ENCODE assay signal across 1 cellular context in the genomic region with DNA sequence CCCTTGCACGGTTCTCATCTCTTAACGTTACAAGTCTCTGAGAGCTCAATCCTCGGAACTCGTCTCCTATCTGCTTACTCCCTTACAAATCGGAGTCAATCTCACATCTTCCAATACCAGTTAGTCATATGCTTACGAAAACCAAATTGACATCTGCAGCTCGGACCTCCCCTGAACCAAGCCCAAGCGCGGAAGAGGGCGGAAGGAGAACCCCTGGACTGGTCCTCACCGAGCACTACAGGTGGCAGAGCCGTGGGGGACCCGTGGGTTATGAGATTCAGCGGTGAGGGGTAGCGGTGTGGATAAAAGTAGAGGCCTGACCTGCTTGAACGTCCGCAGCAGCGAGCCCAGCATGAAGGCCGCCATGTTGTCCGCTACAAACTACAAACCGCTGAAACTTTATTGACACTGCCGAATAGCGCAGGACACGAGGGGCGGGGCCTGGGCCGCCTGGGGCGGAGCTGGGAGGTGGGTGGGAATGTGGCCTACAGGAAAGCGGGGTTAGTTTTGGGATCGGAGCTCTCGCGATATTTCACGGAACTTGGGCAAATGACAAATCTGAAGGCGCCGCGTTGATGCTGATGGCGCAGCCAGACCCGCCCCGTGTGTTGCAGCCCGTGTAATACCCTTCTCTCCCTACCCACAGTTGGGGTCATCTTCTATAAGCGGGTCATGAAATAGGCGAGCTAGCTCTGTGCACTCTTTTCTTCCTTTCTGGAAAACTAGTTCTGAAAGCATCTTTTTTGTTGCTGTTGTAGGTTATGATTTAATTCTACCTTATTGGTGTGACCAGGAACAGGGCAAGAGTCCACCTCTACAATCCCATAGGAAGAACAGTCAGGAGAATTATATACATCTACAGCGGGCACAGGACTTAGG.
A peak's percentile ranks its signal among the peaks of the same experiment; 100 is the strongest.
TF ChIP-seq lines count a peak whose summit lies in the region.

A gene (minus strand): TSS at position 383 of the 879 bp plus-strand sequence. CDS start 17 bp downstream, at position 366.

TF ChIP-seq in HepG2, 621 proteins besides CTCF, POLR2A, EP300 and RAD21 (continued from another document and continues in another):
- TF ChIP-seq, protein P1, sequence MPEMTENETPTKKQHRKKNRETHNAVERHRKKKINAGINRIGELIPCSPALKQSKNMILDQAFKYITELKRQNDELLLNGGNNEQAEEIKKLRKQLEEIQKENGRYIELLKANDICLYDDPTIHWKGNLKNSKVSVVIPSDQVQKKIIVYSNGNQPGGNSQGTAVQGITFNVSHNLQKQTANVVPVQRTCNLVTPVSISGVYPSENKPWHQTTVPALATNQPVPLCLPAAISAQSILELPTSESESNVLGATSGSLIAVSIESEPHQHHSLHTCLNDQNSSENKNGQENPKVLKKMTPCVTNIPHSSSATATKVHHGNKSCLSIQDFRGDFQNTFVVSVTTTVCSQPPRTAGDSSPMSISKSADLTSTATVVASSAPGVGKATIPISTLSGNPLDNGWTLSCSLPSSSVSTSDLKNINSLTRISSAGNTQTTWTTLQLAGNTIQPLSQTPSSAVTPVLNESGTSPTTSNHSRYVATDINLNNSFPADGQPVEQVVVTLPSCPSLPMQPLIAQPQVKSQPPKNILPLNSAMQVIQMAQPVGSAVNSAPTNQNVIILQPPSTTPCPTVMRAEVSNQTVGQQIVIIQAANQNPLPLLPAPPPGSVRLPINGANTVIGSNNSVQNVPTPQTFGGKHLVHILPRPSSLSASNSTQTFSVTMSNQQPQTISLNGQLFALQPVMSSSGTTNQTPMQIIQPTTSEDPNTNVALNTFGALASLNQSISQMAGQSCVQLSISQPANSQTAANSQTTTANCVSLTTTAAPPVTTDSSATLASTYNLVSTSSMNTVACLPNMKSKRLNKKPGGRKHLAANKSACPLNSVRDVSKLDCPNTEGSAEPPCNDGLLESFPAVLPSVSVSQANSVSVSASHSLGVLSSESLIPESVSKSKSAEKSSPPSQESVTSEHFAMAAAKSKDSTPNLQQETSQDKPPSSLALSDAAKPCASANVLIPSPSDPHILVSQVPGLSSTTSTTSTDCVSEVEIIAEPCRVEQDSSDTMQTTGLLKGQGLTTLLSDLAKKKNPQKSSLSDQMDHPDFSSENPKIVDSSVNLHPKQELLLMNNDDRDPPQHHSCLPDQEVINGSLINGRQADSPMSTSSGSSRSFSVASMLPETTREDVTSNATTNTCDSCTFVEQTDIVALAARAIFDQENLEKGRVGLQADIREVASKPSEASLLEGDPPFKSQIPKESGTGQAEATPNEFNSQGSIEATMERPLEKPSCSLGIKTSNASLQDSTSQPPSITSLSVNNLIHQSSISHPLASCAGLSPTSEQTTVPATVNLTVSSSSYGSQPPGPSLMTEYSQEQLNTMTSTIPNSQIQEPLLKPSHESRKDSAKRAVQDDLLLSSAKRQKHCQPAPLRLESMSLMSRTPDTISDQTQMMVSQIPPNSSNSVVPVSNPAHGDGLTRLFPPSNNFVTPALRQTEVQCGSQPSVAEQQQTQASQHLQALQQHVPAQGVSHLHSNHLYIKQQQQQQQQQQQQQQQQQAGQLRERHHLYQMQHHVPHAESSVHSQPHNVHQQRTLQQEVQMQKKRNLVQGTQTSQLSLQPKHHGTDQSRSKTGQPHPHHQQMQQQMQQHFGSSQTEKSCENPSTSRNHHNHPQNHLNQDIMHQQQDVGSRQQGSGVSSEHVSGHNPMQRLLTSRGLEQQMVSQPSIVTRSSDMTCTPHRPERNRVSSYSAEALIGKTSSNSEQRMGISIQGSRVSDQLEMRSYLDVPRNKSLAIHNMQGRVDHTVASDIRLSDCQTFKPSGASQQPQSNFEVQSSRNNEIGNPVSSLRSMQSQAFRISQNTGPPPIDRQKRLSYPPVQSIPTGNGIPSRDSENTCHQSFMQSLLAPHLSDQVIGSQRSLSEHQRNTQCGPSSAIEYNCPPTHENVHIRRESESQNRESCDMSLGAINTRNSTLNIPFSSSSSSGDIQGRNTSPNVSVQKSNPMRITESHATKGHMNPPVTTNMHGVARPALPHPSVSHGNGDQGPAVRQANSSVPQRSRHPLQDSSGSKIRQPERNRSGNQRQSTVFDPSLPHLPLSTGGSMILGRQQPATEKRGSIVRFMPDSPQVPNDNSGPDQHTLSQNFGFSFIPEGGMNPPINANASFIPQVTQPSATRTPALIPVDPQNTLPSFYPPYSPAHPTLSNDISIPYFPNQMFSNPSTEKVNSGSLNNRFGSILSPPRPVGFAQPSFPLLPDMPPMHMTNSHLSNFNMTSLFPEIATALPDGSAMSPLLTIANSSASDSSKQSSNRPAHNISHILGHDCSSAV (CRISPR knock-in tag; IDR thresholded peaks at IDR 0.05; ENCODE audit: borderline replicate concordance): no peak
- TF ChIP-seq LCORL (IDR thresholded peaks at IDR 0.05) (peak; percentile 64; the same call in 1 of the 2 replicates), LCORL (CRISPR knock-in tag; IDR thresholded peaks at IDR 0.05) (peak; percentile 88), SIN3A (IDR thresholded peaks at IDR 0.05; ENCODE audit: borderline replicate concordance, low read depth, low read length) (peak; percentile 94; the same call in 1 of the 2 replicates), WIZ (CRISPR knock-in tag; IDR thresholded peaks at IDR 0.05) (no peak; the same call in 1 of the 2 replicates), ZNF3 (CRISPR knock-in tag; IDR thresholded peaks at IDR 0.05) (no peak), ZNF260 (CRISPR knock-in tag; IDR thresholded peaks at IDR 0.05; ENCODE audit: borderline replicate concordance, low read depth) (no peak), ZNF354B (CRISPR knock-in tag; IDR thresholded peaks at IDR 0.05) (no peak), HOXA5 (CRISPR knock-in tag; IDR thresholded peaks at IDR 0.05) (peak; percentile 84; the same call in 1 of the 2 replicates), ZNF737 (CRISPR knock-in tag; IDR thresholded peaks at IDR 0.05; ENCODE audit: borderline replicate concordance) (no peak), KLF12 (CRISPR knock-in tag; IDR thresholded peaks at IDR 0.05; ENCODE audit: borderline replicate concordance) (no peak), ZNF383 (CRISPR knock-in tag; IDR thresholded peaks at IDR 0.05; ENCODE audit: borderline replicate concordance) (no peak), GLI4 (CRISPR knock-in tag; IDR thresholded peaks at IDR 0.05; ENCODE audit: borderline replicate concordance) (no peak), ZBTB7A (CRISPR knock-in tag; IDR thresholded peaks at IDR 0.05) (no peak), RCOR2 (CRISPR knock-in tag; IDR thresholded peaks at IDR 0.05) (no peak), GZF1 (CRISPR knock-in tag; IDR thresholded peaks at IDR 0.05) (no peak), ZNF790 (CRISPR knock-in tag; IDR thresholded peaks at IDR 0.05; ENCODE audit: borderline replicate concordance) (no peak; the same call in 1 of the 2 replicates), TEAD2 (CRISPR knock-in tag; IDR thresholded peaks at IDR 0.05) (no peak), HMG20A (CRISPR knock-in tag; IDR thresholded peaks at IDR 0.05; ENCODE audit: borderline replicate concordance) (peak; percentile 25; the same call in 1 of the 2 replicates), ZNF446 (CRISPR knock-in tag; IDR thresholded peaks at IDR 0.05) (no peak), ZIK1 (CRISPR knock-in tag; IDR thresholded peaks at IDR 0.05; ENCODE audit: borderline replicate concordance, low read depth) (no peak), ATF7 (IDR thresholded peaks at IDR 0.05) (no peak), ATF7 (CRISPR knock-in tag; IDR thresholded peaks at IDR 0.05) (no peak), ZNF24 (IDR thresholded peaks at IDR 0.05) (no peak), POLR2G (IDR thresholded peaks at IDR 0.05; ENCODE audit: low read depth, low read length) (peak; percentile 94), KAT7 (CRISPR knock-in tag; IDR thresholded peaks at IDR 0.05; ENCODE audit: borderline replicate concordance) (peak; percentile 84; the same call in 1 of the 2 replicates), FOXA3 (CRISPR knock-in tag; IDR thresholded peaks at IDR 0.05) (peak; percentile 63), ZNF343 (CRISPR knock-in tag; IDR thresholded peaks at IDR 0.05) (no peak), KDM6A (CRISPR knock-in tag; IDR thresholded peaks at IDR 0.05; ENCODE audit: low read depth) (no peak), MED13 (CRISPR knock-in tag; IDR thresholded peaks at IDR 0.05) (no peak), AGO2 (optimal IDR thresholded peaks at IDR 0.05; ENCODE audit: low read depth, low read length) (no peak), NFYB (CRISPR knock-in tag; IDR thresholded peaks at IDR 0.05) (peak; percentile 46; the same call in 1 of the 2 replicates), NFE2L2 (IDR thresholded peaks at IDR 0.05; ENCODE audit: low read length) (no peak), MBNL3 (CRISPR knock-in tag; conservative IDR thresholded peaks at IDR 0.05) (no peak), PRMT3 (CRISPR knock-in tag; IDR thresholded peaks at IDR 0.05; ENCODE audit: borderline replicate concordance, low read depth) (no peak)
- TF ChIP-seq, protein P2, sequence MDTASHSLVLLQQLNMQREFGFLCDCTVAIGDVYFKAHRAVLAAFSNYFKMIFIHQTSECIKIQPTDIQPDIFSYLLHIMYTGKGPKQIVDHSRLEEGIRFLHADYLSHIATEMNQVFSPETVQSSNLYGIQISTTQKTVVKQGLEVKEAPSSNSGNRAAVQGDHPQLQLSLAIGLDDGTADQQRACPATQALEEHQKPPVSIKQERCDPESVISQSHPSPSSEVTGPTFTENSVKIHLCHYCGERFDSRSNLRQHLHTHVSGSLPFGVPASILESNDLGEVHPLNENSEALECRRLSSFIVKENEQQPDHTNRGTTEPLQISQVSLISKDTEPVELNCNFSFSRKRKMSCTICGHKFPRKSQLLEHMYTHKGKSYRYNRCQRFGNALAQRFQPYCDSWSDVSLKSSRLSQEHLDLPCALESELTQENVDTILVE (CRISPR knock-in tag; IDR thresholded peaks at IDR 0.05): peak; percentile 79; the same call in 1 of the 2 replicates
- TF ChIP-seq, protein P3, sequence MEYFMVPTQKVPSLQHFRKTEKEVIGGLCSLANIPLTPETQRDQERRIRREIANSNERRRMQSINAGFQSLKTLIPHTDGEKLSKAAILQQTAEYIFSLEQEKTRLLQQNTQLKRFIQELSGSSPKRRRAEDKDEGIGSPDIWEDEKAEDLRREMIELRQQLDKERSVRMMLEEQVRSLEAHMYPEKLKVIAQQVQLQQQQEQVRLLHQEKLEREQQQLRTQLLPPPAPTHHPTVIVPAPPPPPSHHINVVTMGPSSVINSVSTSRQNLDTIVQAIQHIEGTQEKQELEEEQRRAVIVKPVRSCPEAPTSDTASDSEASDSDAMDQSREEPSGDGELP (IDR thresholded peaks at IDR 0.05; ENCODE audit: borderline replicate concordance, low read depth): no peak; the same call in 1 of the 2 replicates
- TF ChIP-seq, protein P4, sequence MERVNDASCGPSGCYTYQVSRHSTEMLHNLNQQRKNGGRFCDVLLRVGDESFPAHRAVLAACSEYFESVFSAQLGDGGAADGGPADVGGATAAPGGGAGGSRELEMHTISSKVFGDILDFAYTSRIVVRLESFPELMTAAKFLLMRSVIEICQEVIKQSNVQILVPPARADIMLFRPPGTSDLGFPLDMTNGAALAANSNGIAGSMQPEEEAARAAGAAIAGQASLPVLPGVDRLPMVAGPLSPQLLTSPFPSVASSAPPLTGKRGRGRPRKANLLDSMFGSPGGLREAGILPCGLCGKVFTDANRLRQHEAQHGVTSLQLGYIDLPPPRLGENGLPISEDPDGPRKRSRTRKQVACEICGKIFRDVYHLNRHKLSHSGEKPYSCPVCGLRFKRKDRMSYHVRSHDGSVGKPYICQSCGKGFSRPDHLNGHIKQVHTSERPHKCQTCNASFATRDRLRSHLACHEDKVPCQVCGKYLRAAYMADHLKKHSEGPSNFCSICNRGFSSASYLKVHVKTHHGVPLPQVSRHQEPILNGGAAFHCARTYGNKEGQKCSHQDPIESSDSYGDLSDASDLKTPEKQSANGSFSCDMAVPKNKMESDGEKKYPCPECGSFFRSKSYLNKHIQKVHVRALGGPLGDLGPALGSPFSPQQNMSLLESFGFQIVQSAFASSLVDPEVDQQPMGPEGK (CRISPR knock-in tag; IDR thresholded peaks at IDR 0.05): no peak; the same call in 1 of the 2 replicates
- TF ChIP-seq, protein P5, sequence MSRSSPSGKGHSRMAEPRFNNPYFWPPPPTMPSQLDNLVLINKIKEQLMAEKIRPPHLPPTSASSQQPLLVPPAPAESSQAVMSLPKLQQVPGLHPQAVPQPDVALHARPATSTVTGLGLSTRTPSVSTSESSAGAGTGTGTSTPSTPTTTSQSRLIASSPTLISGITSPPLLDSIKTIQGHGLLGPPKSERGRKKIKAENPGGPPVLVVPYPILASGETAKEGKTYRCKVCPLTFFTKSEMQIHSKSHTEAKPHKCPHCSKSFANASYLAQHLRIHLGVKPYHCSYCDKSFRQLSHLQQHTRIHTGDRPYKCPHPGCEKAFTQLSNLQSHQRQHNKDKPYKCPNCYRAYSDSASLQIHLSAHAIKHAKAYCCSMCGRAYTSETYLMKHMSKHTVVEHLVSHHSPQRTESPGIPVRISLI (CRISPR knock-in tag; IDR thresholded peaks at IDR 0.05; ENCODE audit: borderline replicate concordance): no peak
- TF ChIP-seq, protein P6, sequence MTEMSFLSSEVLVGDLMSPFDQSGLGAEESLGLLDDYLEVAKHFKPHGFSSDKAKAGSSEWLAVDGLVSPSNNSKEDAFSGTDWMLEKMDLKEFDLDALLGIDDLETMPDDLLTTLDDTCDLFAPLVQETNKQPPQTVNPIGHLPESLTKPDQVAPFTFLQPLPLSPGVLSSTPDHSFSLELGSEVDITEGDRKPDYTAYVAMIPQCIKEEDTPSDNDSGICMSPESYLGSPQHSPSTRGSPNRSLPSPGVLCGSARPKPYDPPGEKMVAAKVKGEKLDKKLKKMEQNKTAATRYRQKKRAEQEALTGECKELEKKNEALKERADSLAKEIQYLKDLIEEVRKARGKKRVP (CRISPR knock-in tag; IDR thresholded peaks at IDR 0.05): peak in 1 of 2 experiments; percentile 57; a peak in 2 of 4 replicates
- TF ChIP-seq, protein P7, sequence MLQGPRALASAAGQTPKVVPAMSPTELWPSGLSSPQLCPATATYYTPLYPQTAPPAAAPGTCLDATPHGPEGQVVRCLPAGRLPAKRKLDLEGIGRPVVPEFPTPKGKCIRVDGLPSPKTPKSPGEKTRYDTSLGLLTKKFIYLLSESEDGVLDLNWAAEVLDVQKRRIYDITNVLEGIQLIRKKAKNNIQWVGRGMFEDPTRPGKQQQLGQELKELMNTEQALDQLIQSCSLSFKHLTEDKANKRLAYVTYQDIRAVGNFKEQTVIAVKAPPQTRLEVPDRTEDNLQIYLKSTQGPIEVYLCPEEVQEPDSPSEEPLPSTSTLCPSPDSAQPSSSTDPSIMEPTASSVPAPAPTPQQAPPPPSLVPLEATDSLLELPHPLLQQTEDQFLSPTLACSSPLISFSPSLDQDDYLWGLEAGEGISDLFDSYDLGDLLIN (CRISPR knock-in tag; IDR thresholded peaks at IDR 0.05; ENCODE audit: borderline replicate concordance): no peak
- TF ChIP-seq, protein P8, sequence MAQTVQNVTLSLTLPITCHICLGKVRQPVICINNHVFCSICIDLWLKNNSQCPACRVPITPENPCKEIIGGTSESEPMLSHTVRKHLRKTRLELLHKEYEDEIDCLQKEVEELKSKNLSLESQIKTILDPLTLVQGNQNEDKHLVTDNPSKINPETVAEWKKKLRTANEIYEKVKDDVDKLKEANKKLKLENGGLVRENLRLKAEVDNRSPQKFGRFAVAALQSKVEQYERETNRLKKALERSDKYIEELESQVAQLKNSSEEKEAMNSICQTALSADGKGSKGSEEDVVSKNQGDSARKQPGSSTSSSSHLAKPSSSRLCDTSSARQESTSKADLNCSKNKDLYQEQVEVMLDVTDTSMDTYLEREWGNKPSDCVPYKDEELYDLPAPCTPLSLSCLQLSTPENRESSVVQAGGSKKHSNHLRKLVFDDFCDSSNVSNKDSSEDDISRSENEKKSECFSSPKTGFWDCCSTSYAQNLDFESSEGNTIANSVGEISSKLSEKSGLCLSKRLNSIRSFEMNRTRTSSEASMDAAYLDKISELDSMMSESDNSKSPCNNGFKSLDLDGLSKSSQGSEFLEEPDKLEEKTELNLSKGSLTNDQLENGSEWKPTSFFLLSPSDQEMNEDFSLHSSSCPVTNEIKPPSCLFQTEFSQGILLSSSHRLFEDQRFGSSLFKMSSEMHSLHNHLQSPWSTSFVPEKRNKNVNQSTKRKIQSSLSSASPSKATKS (CRISPR knock-in tag; IDR thresholded peaks at IDR 0.05): no peak
